8 cellular contexts compared by ENCODE assay signal in the genomic region with DNA sequence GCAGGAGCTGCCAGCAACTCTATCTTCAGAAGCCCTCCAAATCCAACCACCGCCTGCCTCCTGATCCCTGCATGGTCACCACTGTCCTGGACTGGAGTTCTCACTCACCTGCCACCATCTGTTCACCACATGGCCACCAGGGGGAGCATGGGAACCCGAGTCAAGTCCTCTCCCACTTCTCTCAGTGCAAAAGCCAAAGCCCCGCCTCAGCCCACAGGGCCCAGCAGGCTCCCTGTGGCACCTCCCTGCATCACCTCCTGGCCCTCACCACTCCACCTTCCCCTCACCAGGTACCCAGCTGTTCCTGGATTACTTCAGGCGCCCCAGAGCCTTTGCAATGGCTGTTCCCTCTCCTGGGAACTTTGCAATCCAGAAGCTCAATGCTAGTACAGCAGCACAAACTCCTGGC. TPM values are rescaled to one million over a fixed set of nuclear protein-coding genes. Genes with fewer than 3 reads are reported as not detected.
DNase-seq lines count a peak whose midpoint lies in the region; ATAC-seq and TF ChIP-seq lines count a peak whose summit lies in the region.

No MANE protein-coding gene starts in this region.

- H3K4me3 ChIP-seq in fibroblast of pulmonary artery (replicated peaks; ENCODE audit: low read depth, low read length) (no peak overlapping the region), thoracic aorta (no peak overlapping the region)

- ATAC-seq in activated T-cell treated with anti-CD3 and anti-CD28 coated beads, Interleukin-2, amount 50 U/mL, for 72 hours (replicated peaks in 1 of 2) = peak; percentile 20 to 32
- ATAC-seq in omental fat pad (ENCODE audit: low FRiP score) (no peak), thoracic aorta (ENCODE audit: insufficient number of reproducible peaks, low FRiP score, low read depth) (no peak), HG03039 (IDR thresholded peaks at IDR 0.05; ENCODE audit: unreplicated experiment) (no peak)

- peaks cover 0 to 12% of the 10 kb centered on the region in 2 donors for H3K4me1 ChIP-seq in thoracic aorta (ENCODE audit: control insufficient read depth in 1 of 2, low read depth in 2 of 2)

- H3K36me3 ChIP-seq in thoracic aorta = peaks cover 57% of the 10 kb centered on the region

- peak; percentile 23 for DNase-seq in DMS114 treated with DMSO at 0.1 percent for 48 hours (lab: John Stamatoyannopoulos, UW; ENCODE audit: unreplicated experiment)
- peak; percentile 80 for DNase-seq in KBM-7
- DNase-seq in RKO (ENCODE audit: low spot score) = peak; percentile 75
- DNase-seq in activated T-cell treated with anti-CD3 and anti-CD28 coated beads, Interleukin-2, amount 50 U/mL, for 72 hours = peak; percentile 86 to 88
- DNase-seq in fibroblast of pulmonary artery (ENCODE audit: low read depth) = peak; percentile 81
- DNase-seq in omental fat pad (ENCODE audit: low spot score) = peak; percentile 92
- DNase-seq in thoracic aorta (ENCODE audit: low spot score) = no peak

- peak; percentile 88 for TF ChIP-seq CTCF in fibroblast of pulmonary artery (IDR thresholded peaks at IDR 0.05; ENCODE audit: low read length, missing control alignments)
- peak in 1 of 3 donors; percentile 51 for TF ChIP-seq CTCF in omental fat pad (IDR thresholded peaks at IDR 0.05)
- TF ChIP-seq CTCF in thoracic aorta (IDR thresholded peaks at IDR 0.05) = peak; percentile 92

- H3K27ac ChIP-seq in thoracic aorta = no peak overlapping the region

- H3K36me3 Mint-ChIP-seq in activated T-cell treated with anti-CD3 and anti-CD28 coated beads, Interleukin-2, amount 50 U/mL, for 72 hours (ENCODE audit: insufficient read depth in 2 of 2) = peaks cover 19 to 38% of the 10 kb centered on the region in 2 donors

- H3K9me3 ChIP-seq in thoracic aorta = no peaks in the 10 kb centered on the region

- no peak overlapping the region for H3K4me3 Mint-ChIP-seq in activated T-cell treated with anti-CD3 and anti-CD28 coated beads, Interleukin-2, amount 50 U/mL, for 72 hours

- peaks cover 47% of the 10 kb centered on the region for H3K4me1 Mint-ChIP-seq in activated T-cell treated with anti-CD3 and anti-CD28 coated beads, Interleukin-2, amount 50 U/mL, for 72 hours (ENCODE audit: low read depth)

- peak overlapping the region; percentile 7 for H3K27ac Mint-ChIP-seq in activated T-cell treated with anti-CD3 and anti-CD28 coated beads, Interleukin-2, amount 50 U/mL, for 72 hours

- H3K9me3 Mint-ChIP-seq in activated T-cell treated with anti-CD3 and anti-CD28 coated beads, Interleukin-2, amount 50 U/mL, for 72 hours = no peaks in the 10 kb centered on the region

- H3K27me3 Mint-ChIP-seq in activated T-cell treated with anti-CD3 and anti-CD28 coated beads, Interleukin-2, amount 50 U/mL, for 72 hours (ENCODE audit: low read depth) = no peaks in the 10 kb centered on the region

- in situ Hi-C loops in KBM-7 (cut with MboI; ENCODE audit: low pct_unique_long_range_greater_than_20kb, low sequenced_read_pairs) = no loop called here

- H3K27me3 ChIP-seq in thoracic aorta (replicated peaks; ENCODE audit: insufficient read depth) = no peaks in the 10 kb centered on the region

RNA-seq across cellular contexts. Expression of gene DHPS, which starts 5.3 kb away (rescaled TPM):
- total RNA-seq in activated T-cell treated with anti-CD3 and anti-CD28 coated beads, Interleukin-2, amount 50 U/mL, for 72 hours = 100 to 1,000 TPM; 140 to 150 TPM
- total RNA-seq in omental fat pad (100 to 1,000 TPM in 1 of 4 donors, 10 to 100 TPM in 3; 68.5 to 119 (median 80.9) TPM), thoracic aorta (100 to 1,000 TPM; 101 to 114 TPM)

RNA-seq across cellular contexts. Expression of gene WDR83, which starts 9.8 kb away (rescaled TPM):
- total RNA-seq in activated T-cell treated with anti-CD3 and anti-CD28 coated beads, Interleukin-2, amount 50 U/mL, for 72 hours = 10 to 100 TPM; 18.4 to 24.0 TPM
- total RNA-seq in omental fat pad (10 to 100 TPM in 1 of 4 donors, 1 to 10 TPM in 3; 7.1 to 10.2 (median 8.5) TPM), thoracic aorta (10 to 100 TPM; 12.1 to 16.2 TPM)

RNA-seq across cellular contexts. Expression of gene MAN2B1, which starts 9.8 kb away (rescaled TPM):
- total RNA-seq in activated T-cell treated with anti-CD3 and anti-CD28 coated beads, Interleukin-2, amount 50 U/mL, for 72 hours = 100 to 1,000 TPM in 1 of 2 donors, 10 to 100 TPM in 1; 75.8 to 109 TPM
- total RNA-seq in omental fat pad (100 to 1,000 TPM in 1 of 4 donors, 10 to 100 TPM in 3; 63.8 to 104 (median 74.6) TPM), thoracic aorta (100 to 1,000 TPM; 111 to 118 TPM)

RNA-seq across cellular contexts. Expression of gene GNG14, which starts 11.4 kb away (rescaled TPM):
- not detected for total RNA-seq in activated T-cell treated with anti-CD3 and anti-CD28 coated beads, Interleukin-2, amount 50 U/mL, for 72 hours
- total RNA-seq in omental fat pad (not detected), thoracic aorta (not detected)

RNA-seq across cellular contexts. Expression of gene FBXW9, which starts 20.0 kb away (rescaled TPM):
- 1 to 10 TPM; 3.5 to 6.9 TPM for total RNA-seq in activated T-cell treated with anti-CD3 and anti-CD28 coated beads, Interleukin-2, amount 50 U/mL, for 72 hours
- total RNA-seq in omental fat pad (1 to 10 TPM; 3.2 to 5.6 (median 4.4) TPM), thoracic aorta (1 to 10 TPM; 3.0 to 3.9 TPM)

Comparison
In these comparisons a context has a peak if more than half of its experiments do, and no peak if none do; other contexts are left out.
1. ATAC-seq: peak in activated T-cell treated with anti-CD3 and anti-CD28 coated beads, Interleukin-2, amount 50 U/mL, for 72 hours (2 of 2); none in omental fat pad (single experiment), thoracic aorta (single experiment) and HG03039 (single experiment).